In genomic region chr6:148464319-148465010, GRCh38 we compare ENCODE assay signal across 8 cellular contexts.
DNase-seq lines count a peak whose midpoint lies in the region; ATAC-seq and TF ChIP-seq lines count a peak whose summit lies in the region.

No MANE protein-coding gene starts in this region.

- no CpG with 5 or more reads among the region's 5 CpGs for WGBS in trophoblast cell (ENCODE audit: extremely low coverage, insufficient coverage, insufficient read length)
- WGBS in aorta, 2 donors, result 29 to 31% methylated on average over 5 of the region's 5 CpGs

- intact Hi-C loops in PC-3 (cut with micrococcal nuclease), result loop anchor here (1.0 to 5.0 kb wide), 5 partner anchors 122 to 957 kb away; partner anchors contain the start of gene SASH1
- intact Hi-C loops in aorta (cut with DNase I), result loop anchor here (2.0 to 10.0 kb wide), 6 partner anchors 62 to 287 kb away; partner anchors contain the start of gene SASH1 (in 1 of the 2)

- no peak overlapping the region for H4K12ac ChIP-seq in trophoblast cell (ENCODE audit: low read depth, low read length)

- H3K23ac ChIP-seq in trophoblast cell (ENCODE audit: low read length), result no peak overlapping the region

- H3K27me3 ChIP-seq in PC-3 (ENCODE audit: low read length) (no peaks in the 10 kb centered on the region), trophoblast cell (ENCODE audit: insufficient read depth, low read length) (no peaks in the 10 kb centered on the region), aorta (ENCODE audit: control insufficient read depth in 1 of 2, insufficient read depth in 2 of 2, low read length in 1 of 2) (no peaks in the 10 kb centered on the region)

- no peak overlapping the region for H2BK5ac ChIP-seq in trophoblast cell (ENCODE audit: low read depth, low read length, poor library complexity)

- ATAC-seq in GM21390 (IDR thresholded peaks at IDR 0.05; ENCODE audit: unreplicated experiment), result peak; percentile 79
- ATAC-seq in PC-3, result peak; percentile 70
- ATAC-seq in aorta (ENCODE audit: low FRiP score), result peak; percentile 90

- CTCF ChIA-PET in PC-3 (lab: Charles Lee), result no interaction called here

- peaks cover 2% of the 10 kb centered on the region for H3K79me1 ChIP-seq in trophoblast cell (ENCODE audit: low read length)

- H3K18ac ChIP-seq in trophoblast cell (ENCODE audit: low read length), result no peak overlapping the region

- H3K36me3 ChIP-seq in PC-3 (ENCODE audit: low read depth, low read length) (no peaks in the 10 kb centered on the region), trophoblast cell (ENCODE audit: control insufficient read depth in 1 of 2, insufficient read depth in 2 of 2, low read length in 2 of 2) (no peaks in the 10 kb centered on the region), aorta (ENCODE audit: control insufficient read depth in 1 of 2, insufficient read depth in 2 of 2, low read length in 1 of 2) (no peaks in the 10 kb centered on the region)

- no peaks in the 10 kb centered on the region for H3K9me2 ChIP-seq in PC-3 (replicated peaks; ENCODE audit: low read length)

- BruUV-seq in PC-3 (replicated peaks; lab: Mats Ljungman, UMichigan), result no TSS peak

- no peak overlapping the region for H4K91ac ChIP-seq in trophoblast cell (ENCODE audit: low read depth, low read length)

- H3K4me3 ChIP-seq in PC-3 (ENCODE audit: low read length) (no peak overlapping the region), trophoblast cell (ENCODE audit: low read depth, low read length) (no peak overlapping the region), aorta (ENCODE audit: low read length in 2 of 2) (no peak overlapping the region)

- H3K27ac ChIP-seq in PC-3 (ENCODE audit: low read length) (no peak overlapping the region), trophoblast cell (ENCODE audit: low read depth, low read length) (no peak overlapping the region), aorta (ENCODE audit: low read depth in 1 of 2, low read length in 2 of 2) (no peak overlapping the region)

- no peak overlapping the region for H3K4ac ChIP-seq in trophoblast cell (ENCODE audit: low read depth, low read length)

- no peak overlapping the region for H3K14ac ChIP-seq in trophoblast cell (ENCODE audit: low read length)

- H2AFZ ChIP-seq in PC-3 (ENCODE audit: low read length) (no peak overlapping the region), trophoblast cell (ENCODE audit: insufficient read depth, low read length, poor library complexity) (no peak overlapping the region)

- no peaks in the 10 kb centered on the region for H3K9me3 ChIP-seq in PC-3 (ENCODE audit: low read length)
- H3K9me3 ChIP-seq in trophoblast cell (ENCODE audit: insufficient read depth, low read depth, low read length), result no peaks in the 10 kb centered on the region
- H3K9me3 ChIP-seq in aorta (ENCODE audit: control insufficient read depth, low read length), result no peaks in the 10 kb centered on the region

- no peaks in the 10 kb centered on the region for H4K20me1 ChIP-seq in PC-3 (ENCODE audit: low read length)

- H3K9ac ChIP-seq in PC-3 (ENCODE audit: low read length) (no peak overlapping the region), trophoblast cell (ENCODE audit: low read length) (no peak overlapping the region)

- DNase-seq in DMS153 (lab: John Stamatoyannopoulos, UW) (peak; percentile 36), HuH-7 (ENCODE audit: low spot score) (peak; percentile 65), PC-3 (peak; percentile 79), germinal center (ENCODE audit: low spot score) (peak; percentile 52), trophoblast cell (peak; percentile 70 to 87), aorta (no peak)
- DNase-seq in activated effector memory CD4-positive, alpha-beta T cell treated with Interleukin-2 at 50 U/mL for 16 hours, result peak; percentile 22

- H3K79me2 ChIP-seq in PC-3 (ENCODE audit: low read length), result no peaks in the 10 kb centered on the region
- H3K79me2 ChIP-seq in trophoblast cell (ENCODE audit: control insufficient read depth, insufficient read depth, low read length, poor library complexity), result no peaks in the 10 kb centered on the region

- peaks cover 3% of the 10 kb centered on the region; the same call in 1 of the 2 replicates for H3K4me1 ChIP-seq in PC-3 (ENCODE audit: insufficient read depth, low read length)
- H3K4me1 ChIP-seq in trophoblast cell (ENCODE audit: control insufficient read depth in 1 of 2, insufficient read depth in 2 of 2, low read length in 2 of 2), result no peaks in the 10 kb centered on the region
- H3K4me1 ChIP-seq in aorta (ENCODE audit: control insufficient read depth in 1 of 2, insufficient read depth in 2 of 2, low read length in 2 of 2), result no peaks in the 10 kb centered on the region

- no peak overlapping the region for H2BK120ac ChIP-seq in trophoblast cell (ENCODE audit: insufficient read depth, low read length, poor library complexity)

- no peaks in the 10 kb centered on the region for H3F3A ChIP-seq in PC-3 (ENCODE audit: low read length, unreplicated experiment)

- no peak overlapping the region for H3K4me2 ChIP-seq in PC-3 (ENCODE audit: low read length)
- no peak overlapping the region for H3K4me2 ChIP-seq in trophoblast cell (ENCODE audit: low read length)

- no peak overlapping the region for H2BK12ac ChIP-seq in trophoblast cell (ENCODE audit: low read length)

- TF ChIP-seq CTCF in PC-3 (conservative IDR thresholded peaks at IDR 0.05; ENCODE audit: low read depth, low read length), result peak; percentile 91

- H4K8ac ChIP-seq in trophoblast cell (ENCODE audit: low read depth, low read length), result no peak overlapping the region

- POLR2A ChIA-PET in PC-3 (lab: Charles Lee; ENCODE audit: unreplicated experiment), result no interaction called here

- H2AK5ac ChIP-seq in trophoblast cell (ENCODE audit: low read length), result no peak overlapping the region

Comparison
In these comparisons a context has a peak if more than half of its experiments do, and no peak if none do; other contexts are left out.
1. DNase-seq: peak in DMS153 (single experiment), HuH-7 (single experiment), PC-3 (single experiment), activated effector memory CD4-positive, alpha-beta T cell treated with Interleukin-2 at 50 U/mL for 16 hours (single experiment), germinal center (single experiment) and trophoblast cell (2 of 2); none in aorta (0 of 2).
2. Peak in every context shown above with its lines, with median percentiles within 50 percentile points of each other: ATAC-seq.